ENCODE assay signal across 9 cellular contexts in the genomic region with DNA sequence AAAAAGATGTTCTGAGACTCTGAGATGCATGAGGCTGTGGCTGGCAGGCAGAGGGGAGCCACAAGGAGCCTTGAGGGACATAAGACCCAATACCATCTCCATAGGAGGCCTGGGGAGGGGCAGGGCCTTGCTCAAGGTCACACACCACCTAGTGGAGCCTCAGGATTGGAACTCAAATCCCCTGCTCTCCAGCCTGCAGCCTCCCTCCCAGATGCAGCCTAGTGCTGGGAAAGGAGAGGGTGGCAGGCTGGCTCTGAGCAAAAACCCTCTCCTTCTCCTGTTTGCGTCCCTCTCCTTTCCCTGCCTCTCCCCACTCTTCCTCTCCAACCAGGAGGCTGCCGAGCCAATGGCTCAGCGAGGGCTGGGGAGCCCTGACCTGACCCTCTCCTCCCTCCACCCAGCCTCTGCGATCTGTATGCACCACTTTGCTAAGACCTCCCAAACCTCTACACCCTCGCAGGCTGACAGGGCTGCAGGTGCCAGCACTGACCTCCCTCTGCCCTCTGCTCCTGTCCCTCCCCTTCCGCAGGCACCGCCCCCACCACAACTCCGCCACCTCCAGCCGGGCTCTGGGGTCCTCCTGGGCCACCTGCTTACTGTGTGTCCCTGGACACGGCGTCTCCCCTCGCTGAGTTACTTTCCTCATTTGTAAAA. TPM values are rescaled to one million over a fixed set of nuclear protein-coding genes. Genes with fewer than 3 reads are reported as not detected.
DNase-seq lines count a peak whose midpoint lies in the region; ATAC-seq and TF ChIP-seq lines count a peak whose summit lies in the region.
"Had no signal": no experiment of that assay in that cellular context is flagged by ENCODE, and none has a peak within 500 bp of the region (broad histone marks: within the 10 kb centered on the region; RNA-seq: fewer than 3 reads in every experiment).

No MANE protein-coding gene starts in this region.

- H3K9ac ChIP-seq in neural progenitor cell = no peak overlapping the region

- peaks cover 41% of the 10 kb centered on the region for H3K4me1 Mint-ChIP-seq in neural progenitor cell

- H3K27me3 Mint-ChIP-seq in neural progenitor cell (ENCODE audit: insufficient read depth, low read depth) = peaks cover 21% of the 10 kb centered on the region

- no peaks in the 10 kb centered on the region for H3K36me3 ChIP-seq in OCI-LY7 (ENCODE audit: insufficient read depth, low read length)
- no peaks in the 10 kb centered on the region for H3K36me3 ChIP-seq in effector memory CD4-positive, alpha-beta T cell (ENCODE audit: control insufficient read depth, insufficient read depth, low read length)
- H3K36me3 ChIP-seq in neural progenitor cell = no peaks in the 10 kb centered on the region
- H3K36me3 ChIP-seq: ovary had no signal

- peak overlapping the region; percentile 89 for H3K4me3 Mint-ChIP-seq in neural progenitor cell

- H3F3A ChIP-seq in neural progenitor cell (ENCODE audit: low read depth) = peaks cover 13% of the 10 kb centered on the region

- H3K9me2 ChIP-seq in OCI-LY7 (ENCODE audit: insufficient read depth, low read length) = no peaks in the 10 kb centered on the region

- TF ChIP-seq CTCF in OCI-LY7 (conservative IDR thresholded peaks at IDR 0.05; ENCODE audit: low read length) (0 out of 2 replicates have a peak, but pooled peaks have one; percentile 20), neural progenitor cell (IDR thresholded peaks at IDR 0.05) (no peak)

- H3K4me2 ChIP-seq in OCI-LY7 (ENCODE audit: low read length) = no peak overlapping the region
- H3K4me2 ChIP-seq in neural progenitor cell = peak overlapping the region; percentile 86

- H2AFZ ChIP-seq in OCI-LY7 (ENCODE audit: low read length) (no peak overlapping the region), neural progenitor cell (replicated peaks) (peak overlapping the region; percentile 42)

- no peaks in the 10 kb centered on the region for H3K36me3 Mint-ChIP-seq in neural progenitor cell

- no peaks in the 10 kb centered on the region for H3K4me1 ChIP-seq in OCI-LY7 (ENCODE audit: insufficient read depth, low read length, poor library complexity, severe bottlenecking)
- peaks cover 7% of the 10 kb centered on the region for H3K4me1 ChIP-seq in effector memory CD4-positive, alpha-beta T cell (ENCODE audit: control insufficient read depth, insufficient read depth, low read length, poor library complexity, severe bottlenecking)
- peaks cover 3% of the 10 kb centered on the region for H3K4me1 ChIP-seq in neural progenitor cell

- no peaks in the 10 kb centered on the region for H3K9me3 ChIP-seq in OCI-LY7 (ENCODE audit: low read length)
- no peaks in the 10 kb centered on the region for H3K9me3 ChIP-seq in effector memory CD4-positive, alpha-beta T cell (ENCODE audit: control insufficient read depth, low read length)
- H3K9me3 ChIP-seq in neural progenitor cell (ENCODE audit: low read depth) = no peaks in the 10 kb centered on the region
- H3K9me3 ChIP-seq: ovary had no signal

- POLR2A ChIA-PET in OCI-LY7 (lab: Charles Lee) = interaction anchor here (0.6 kb wide), 1 partner anchor 917 kb away, joined by 6 read pairs; no protein-coding TSS in a partner anchor

- no TSS peak for BruUV-seq in OCI-LY7 (replicated peaks; lab: Mats Ljungman, UMichigan)

- no peaks in the 10 kb centered on the region for H4K20me1 ChIP-seq in OCI-LY7 (ENCODE audit: insufficient read depth, low read length)
- no peaks in the 10 kb centered on the region for H4K20me1 ChIP-seq in neural progenitor cell (ENCODE audit: low read depth)

- H3K27ac ChIP-seq in OCI-LY7 (ENCODE audit: low read depth, low read length, poor library complexity, severe bottlenecking) (no peak overlapping the region), neural progenitor cell (no peak overlapping the region)
- no peak overlapping the region for H3K27ac ChIP-seq in effector memory CD4-positive, alpha-beta T cell (ENCODE audit: insufficient read depth, low read length, poor library complexity, severe bottlenecking)
- H3K27ac ChIP-seq: ovary had no signal

- peaks cover 3% of the 10 kb centered on the region for H3K9me3 Mint-ChIP-seq in neural progenitor cell

- CTCF ChIA-PET in OCI-LY7 (lab: Charles Lee; ENCODE audit: unreplicated experiment) = no interaction called here

- no peak for ATAC-seq in HG03196 (IDR thresholded peaks at IDR 0.05; ENCODE audit: unreplicated experiment)
- no peak for ATAC-seq in HG02798 (IDR thresholded peaks at IDR 0.05; ENCODE audit: poor library complexity, unreplicated experiment)
- ATAC-seq in HG02840 (IDR thresholded peaks at IDR 0.05; ENCODE audit: low FRiP score, unreplicated experiment) = no peak

- DNase-seq in NCI-H2171 treated with DMSO at 0.1 percent for 48 hours (lab: John Stamatoyannopoulos, UW) (peak; percentile 22), NCI-H2171 (lab: John Stamatoyannopoulos, UW) (no peak), OCI-LY7 (ENCODE audit: low spot score) (peak; percentile 26), neural progenitor cell (ENCODE audit: low spot score) (peak; percentile 57)
- DNase-seq in effector memory CD4-positive, alpha-beta T cell = no peak

- H3K79me2 ChIP-seq in OCI-LY7 (ENCODE audit: insufficient read depth, low read depth, low read length) = no peaks in the 10 kb centered on the region
- H3K79me2 ChIP-seq in neural progenitor cell (ENCODE audit: low read depth) = no peaks in the 10 kb centered on the region

- H3K27ac Mint-ChIP-seq in neural progenitor cell = peak overlapping the region; percentile 72

- H3K4me3 ChIP-seq in OCI-LY7 (ENCODE audit: low read depth, low read length, poor library complexity, severe bottlenecking) (no peak overlapping the region), neural progenitor cell (peak overlapping the region; percentile 54)
- peak overlapping the region; percentile 67 for H3K4me3 ChIP-seq in effector memory CD4-positive, alpha-beta T cell (ENCODE audit: insufficient read depth, low read depth, low read length, poor library complexity, severe bottlenecking)

- intact Hi-C loops in OCI-LY7 (cut with micrococcal nuclease; ENCODE audit: unreplicated experiment) = no loop called here

- H3K27me3 ChIP-seq in effector memory CD4-positive, alpha-beta T cell (replicated peaks; ENCODE audit: control insufficient read depth, insufficient read depth, low read length, poor library complexity, severe bottlenecking) = peaks cover 20% of the 10 kb centered on the region
- H3K27me3 ChIP-seq in neural progenitor cell = peaks cover 65% of the 10 kb centered on the region
- H3K27me3 ChIP-seq: ovary had no signal

RNA-seq across cellular contexts. Expression of gene IGLL1, which starts 14.7 kb away (rescaled TPM):
- total RNA-seq in OCI-LY7 (2014; rRNA removed; shearing (Covaris generic)) = not detected in 2 replicates
- total RNA-seq in OCI-LY7 (2022) = not detected in 2 replicates
- not detected in 2 replicates for total RNA-seq in neural progenitor cell (ENCODE audit: low replicate concordance)

Comparison
In these comparisons a context has a peak if more than half of its experiments do, and no peak if none do; other contexts are left out.
1. DNase-seq: peak in NCI-H2171 treated with DMSO at 0.1 percent for 48 hours (single experiment), OCI-LY7 (single experiment) and neural progenitor cell (single experiment); none in NCI-H2171 (single experiment) and effector memory CD4-positive, alpha-beta T cell (0 of 3).